ENCODE assay signal across 14 cellular contexts in the genomic region with DNA sequence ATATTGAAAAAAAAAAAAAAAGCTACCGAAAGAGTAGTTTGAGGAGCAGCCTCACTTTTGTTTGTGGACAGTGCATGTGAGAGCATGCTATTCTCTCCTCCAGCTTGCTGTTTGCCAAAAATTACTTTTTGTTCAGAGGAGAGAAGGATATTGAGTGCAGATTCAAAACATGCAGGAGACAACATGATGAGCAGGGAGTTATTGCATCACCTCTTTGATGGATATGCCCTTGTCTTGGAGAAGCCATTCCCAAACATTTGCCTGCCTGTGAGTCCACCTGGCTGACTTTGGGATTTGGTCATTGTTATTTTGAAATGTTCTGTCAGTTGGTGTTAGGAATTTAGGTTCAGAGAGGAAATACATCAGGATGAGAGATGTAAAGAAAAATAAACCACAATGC. TPM values are rescaled to one million over a fixed set of nuclear protein-coding genes. Genes with fewer than 3 reads are reported as not detected.
DNase-seq lines count a peak whose midpoint lies in the region; ATAC-seq and TF ChIP-seq lines count a peak whose summit lies in the region.
"Had no signal": no experiment of that assay in that cellular context is flagged by ENCODE, and none has a peak within 500 bp of the region (broad histone marks: within the 10 kb centered on the region; RNA-seq: fewer than 3 reads in every experiment).

No MANE protein-coding gene starts in this region.

- DNase-seq in CD4-positive, alpha-beta T cell, result no peak
- DNase-seq in GM12865 (ENCODE audit: low read depth), result no peak
- DNase-seq in adipocyte (ENCODE audit: low read depth), result no peak
- no peak for DNase-seq in neural crest cell (ENCODE audit: low read depth, low spot score)
- no peak for DNase-seq in lower leg skin (ENCODE audit: low spot score in 2 of 2)
- no peak for DNase-seq in activated CD4-positive, CD25-positive, alpha-beta regulatory T cell treated with anti-CD3 and anti-CD28 coated beads, Interleukin-2, amount 50 U/mL, for 72 hours
- DNase-seq: activated naive CD4-positive, alpha-beta T cell treated with anti-CD3 and anti-CD28 coated beads, Interleukin-2, amount 50 U/mL, for 16 hours; DMS 273 treated with DMSO at 0.1 percent for 48 hours; foreskin melanocyte; H9; NCI-H187; testis had no signal

- peaks cover 39% of the 10 kb centered on the region for H3K4me1 ChIP-seq in adipocyte (ENCODE audit: control insufficient read depth, insufficient read depth, low read length)

- H3K27me3 ChIP-seq in CD4-positive, alpha-beta T cell (ENCODE audit: control insufficient read depth, insufficient read depth, low read length), result no peaks in the 10 kb centered on the region
- H3K27me3 ChIP-seq in adipocyte (replicated peaks; ENCODE audit: control insufficient read depth, insufficient read depth, low read length), result no peaks in the 10 kb centered on the region
- H3K27me3 ChIP-seq: testis had no signal

- no peaks in the 10 kb centered on the region for H3K9me3 ChIP-seq in CD4-positive, alpha-beta T cell (ENCODE audit: control insufficient read depth, low read length)
- no peaks in the 10 kb centered on the region for H3K9me3 ChIP-seq in adipocyte (ENCODE audit: control insufficient read depth, low read length)
- H3K9me3 ChIP-seq: testis had no signal

- peaks cover 5% of the 10 kb centered on the region for H3K36me3 Mint-ChIP-seq in CD4-positive, alpha-beta T cell (ENCODE audit: low read depth)
- peaks cover 4% of the 10 kb centered on the region for H3K36me3 Mint-ChIP-seq in neural crest cell (ENCODE audit: low read depth)

- H3K27ac Mint-ChIP-seq in CD4-positive, alpha-beta T cell, result no peak overlapping the region
- H3K27ac Mint-ChIP-seq in neural crest cell (ENCODE audit: unreplicated experiment), result no peak overlapping the region
- H3K27ac Mint-ChIP-seq: dendritic cell treated with granulocyte-macrophage colony-stimulating factor and Interleukin-4, amounts not matched to agents 40 ng/mL and 50 ng/mL, for 4 days; H9 had no signal

- intact Hi-C loops in CD4-positive, alpha-beta T cell (cut with DNase I, micrococcal nuclease), result loop anchor here in 1 of 2 experiments (5.0 kb wide), 1 partner anchor 226 kb away; a partner anchor contains a TSS
- intact Hi-C loops in lower leg skin (cut with DNase I; ENCODE audit: low total_unique reads), result no loop called here

- H3K4me3 Mint-ChIP-seq in CD4-positive, alpha-beta T cell, result peak overlapping the region; percentile 30
- H3K4me3 Mint-ChIP-seq in neural crest cell, result peak overlapping the region; percentile 58
- H3K4me3 Mint-ChIP-seq: dendritic cell treated with granulocyte-macrophage colony-stimulating factor and Interleukin-4, amounts not matched to agents 40 ng/mL and 50 ng/mL, for 4 days; H9 had no signal

- no peak overlapping the region for H3K27ac ChIP-seq in CD4-positive, alpha-beta T cell (ENCODE audit: low read depth, low read length)
- H3K27ac ChIP-seq: testis had no signal

- no peak for TF ChIP-seq CTCF in CD4-positive, alpha-beta T cell (IDR thresholded peaks at IDR 0.05)
- no peak for TF ChIP-seq CTCF in GM12865 (IDR thresholded peaks at IDR 0.05; ENCODE audit: insufficient read depth, low read depth, low read length, missing control alignments)
- TF ChIP-seq CTCF in neural crest cell (conservative IDR thresholded peaks at IDR 0.05), result no peak
- no peak for TF ChIP-seq CTCF in lower leg skin (IDR thresholded peaks at IDR 0.05)

- POLR2A ChIA-PET in CD4-positive, alpha-beta T cell (lab: Charles Lee), result interaction anchor here (1.2 to 4.5 kb wide), 2 partner anchors 29 to 97 kb away, joined by 3 to 25 read pairs; a partner anchor contains a TSS

- WGBS in lower leg skin, 2 donors, result 59 to 63% methylated on average over 1 of the region's 1 CpG

- CTCF ChIA-PET in CD4-positive, alpha-beta T cell (lab: Charles Lee), result interaction anchor here (1.5 kb wide), 1 partner anchor 11 kb away, joined by 3 read pairs; no protein-coding TSS in a partner anchor

- H3K9ac ChIP-seq in adipocyte (ENCODE audit: low read length), result no peak overlapping the region

- no peak for ATAC-seq in CD4-positive, alpha-beta T cell (ENCODE audit: poor library complexity)
- no peak for ATAC-seq in GM18861 (IDR thresholded peaks at IDR 0.05; ENCODE audit: unreplicated experiment)

- H3K4me3 ChIP-seq in GM12865 (ENCODE audit: low read depth, low read length) (peak overlapping the region; percentile 81), adipocyte (ENCODE audit: low read length) (peak overlapping the region; percentile 84), lower leg skin (ENCODE audit: low read depth, poor library complexity, severe bottlenecking) (no peak overlapping the region)
- H3K4me3 ChIP-seq: testis had no signal

- H3K9me3 Mint-ChIP-seq in CD4-positive, alpha-beta T cell, result no peaks in the 10 kb centered on the region
- no peaks in the 10 kb centered on the region for H3K9me3 Mint-ChIP-seq in neural crest cell
- H3K9me3 Mint-ChIP-seq: dendritic cell treated with granulocyte-macrophage colony-stimulating factor and Interleukin-4, amounts not matched to agents 40 ng/mL and 50 ng/mL, for 4 days; H9 had no signal

- no peak for TF ChIP-seq POLR2A in lower leg skin (IDR thresholded peaks at IDR 0.05)

- H3K36me3 ChIP-seq in adipocyte (ENCODE audit: control insufficient read depth, insufficient read depth, low read length, severe bottlenecking), result no peaks in the 10 kb centered on the region

- H3K27me3 Mint-ChIP-seq in CD4-positive, alpha-beta T cell, result no peaks in the 10 kb centered on the region
- no peaks in the 10 kb centered on the region for H3K27me3 Mint-ChIP-seq in neural crest cell (ENCODE audit: low read depth)

- peaks cover 61% of the 10 kb centered on the region for H3K4me1 Mint-ChIP-seq in CD4-positive, alpha-beta T cell (ENCODE audit: low read depth)
- H3K4me1 Mint-ChIP-seq in neural crest cell, result peaks cover 53% of the 10 kb centered on the region

RNA-seq across cellular contexts. Expression of a gene that starts 2.4 kb away (rescaled TPM):
- total RNA-seq in CD4-positive, alpha-beta T cell, result 10 to 100 TPM; 16.7 to 17.0 TPM
- 34.6 and 40.4 TPM in 2 replicates for total RNA-seq in neural crest cell
- 10 to 100 TPM; 13.2 to 24.3 (median 15.4) TPM for total RNA-seq in lower leg skin
